ENCODE assay signal across 8 cellular contexts in genomic region chr6:145815351-145815772, GRCh38. TPM values are rescaled to one million over a fixed set of nuclear protein-coding genes. Genes with fewer than 3 reads are reported as not detected.
DNase-seq lines count a peak whose midpoint lies in the region; ATAC-seq, FAIRE-seq and TF ChIP-seq lines count a peak whose summit lies in the region.

No MANE protein-coding gene starts in this region.

- peak overlapping the region; percentile 58 for H3K27ac ChIP-seq in CD8-positive, alpha-beta T cell (ENCODE audit: low read depth, low read length)
- H3K27ac ChIP-seq in osteoblast (ENCODE audit: low read depth, low read length), result peak overlapping the region; percentile 95

- peaks cover 49% of the 10 kb centered on the region for H3K4me1 Mint-ChIP-seq in CD8-positive, alpha-beta T cell (ENCODE audit: low read depth)
- H3K4me1 Mint-ChIP-seq in activated B cell treated with CpG ODN at 0.5 μM for 24 hours, result peaks cover 31% of the 10 kb centered on the region

- DNase-seq in CD8-positive, alpha-beta T cell, result peak in 1 of 7 experiments; percentile 10
- no peak for DNase-seq in activated B cell treated with CpG ODN at 0.5 μM for 24 hours
- peak; percentile 40 to 44 for DNase-seq in frontal cortex (ENCODE audit: low spot score in 2 of 2)
- peak; percentile 73 for DNase-seq in osteoblast (ENCODE audit: insufficient read length, low spot score, missing footprints)
- DNase-seq in activated gamma-delta T cell treated with Interleukin-2 at 50 U/mL for 16 hours, result no peak
- no peak for DNase-seq in SIG-M5 treated with dmso at 0.1 percent for 504 hours (lab: John Stamatoyannopoulos, UW; ENCODE audit: unreplicated experiment)

- ATAC-seq in CD8-positive, alpha-beta T cell, result no peak
- ATAC-seq in GM19395 (IDR thresholded peaks at IDR 0.05; ENCODE audit: unreplicated experiment) (peak; percentile 13), HG03565 (IDR thresholded peaks at IDR 0.05; ENCODE audit: unreplicated experiment) (peak; percentile 0), activated B cell treated with CpG ODN at 0.5 μM for 24 hours (ENCODE audit: low read depth) (no peak)

- peak overlapping the region; percentile 98 for H2AFZ ChIP-seq in osteoblast (ENCODE audit: low read length)

- peaks cover 46% of the 10 kb centered on the region for H3K79me2 ChIP-seq in osteoblast (ENCODE audit: insufficient read depth, low read length)

- H3K27me3 ChIP-seq in CD8-positive, alpha-beta T cell (ENCODE audit: insufficient read depth, low read length), result no peaks in the 10 kb centered on the region
- H3K27me3 ChIP-seq in osteoblast (ENCODE audit: insufficient read depth, low read length), result no peaks in the 10 kb centered on the region

- H3K4me3 Mint-ChIP-seq in CD8-positive, alpha-beta T cell, result peak overlapping the region; percentile 96
- H3K4me3 Mint-ChIP-seq in activated B cell treated with CpG ODN at 0.5 μM for 24 hours, result peak overlapping the region; percentile 95

- POLR2A ChIA-PET in CD8-positive, alpha-beta T cell (lab: Charles Lee), result interaction anchor here (0.7 to 3.4 kb wide), 11 partner anchors 8 to 149 kb away, joined by 3 to 37 read pairs (median 6); partner anchors contain the start of genes EPM2A and SHPRH
- POLR2A ChIA-PET in activated B cell treated with CpG ODN at 0.5 μM for 24 hours (lab: Charles Lee), result interaction anchor here (1.0 to 2.9 kb wide), 4 partner anchors 50 to 149 kb away, joined by 3 to 75 read pairs (median 24); partner anchors contain the start of genes EPM2A and SHPRH

- no peaks in the 10 kb centered on the region for H3K9me3 ChIP-seq in CD8-positive, alpha-beta T cell (ENCODE audit: low read length)
- H3K9me3 ChIP-seq in osteoblast (ENCODE audit: low read depth, low read length), result no peaks in the 10 kb centered on the region

- TF ChIP-seq CTCF in CD8-positive, alpha-beta T cell (IDR thresholded peaks at IDR 0.05), result no peak
- TF ChIP-seq CTCF in activated B cell treated with CpG ODN at 0.5 μM for 24 hours (IDR thresholded peaks at IDR 0.05) (no peak), osteoblast (IDR thresholded peaks at IDR 0.05; ENCODE audit: extremely low read depth, low read depth, low read length) (no peak)

- peak overlapping the region; percentile 96 for H3K27ac Mint-ChIP-seq in CD8-positive, alpha-beta T cell
- H3K27ac Mint-ChIP-seq in activated B cell treated with CpG ODN at 0.5 μM for 24 hours, result peak overlapping the region; percentile 92

- CTCF ChIA-PET in CD8-positive, alpha-beta T cell (lab: Charles Lee), result interaction anchor here (1.0 to 1.6 kb wide), 3 partner anchors 57 to 80 kb away, joined by 3 to 6 read pairs (median 3); partner anchors contain the start of gene EPM2A
- CTCF ChIA-PET in activated B cell treated with CpG ODN at 0.5 μM for 24 hours (lab: Charles Lee), result interaction anchor here (0.6 kb wide), 1 partner anchor 80 kb away, joined by 3 read pairs; the partner anchor contains the start of gene EPM2A

- H3K36me3 ChIP-seq in CD8-positive, alpha-beta T cell (ENCODE audit: insufficient read depth, low read length), result no peaks in the 10 kb centered on the region
- H3K36me3 ChIP-seq in osteoblast (ENCODE audit: insufficient read depth, low read length), result no peaks in the 10 kb centered on the region

- H3K4me3 ChIP-seq in CD8-positive, alpha-beta T cell (ENCODE audit: low read depth, low read length), result peak overlapping the region; percentile 80
- peak overlapping the region; percentile 91 for H3K4me3 ChIP-seq in osteoblast (ENCODE audit: insufficient read depth, low read length)

- intact Hi-C loops in CD8-positive, alpha-beta T cell (cut with DNase I, micrococcal nuclease), result loop anchor here (2.0 to 10.0 kb wide), 5 partner anchors 47 to 1721 kb away; partner anchors contain the start of genes EPM2A (in 1 of the 2), SF3B5 (in 1 of the 2) and STXBP5 (in 1 of the 2)
- intact Hi-C loops in activated B cell treated with CpG ODN at 0.5 μM for 24 hours (cut with micrococcal nuclease), result loop anchor here (10.0 kb wide), 1 partner anchor 1389 kb away; the partner anchor contains the start of gene STXBP5

- H4K20me1 ChIP-seq in osteoblast (ENCODE audit: insufficient read depth, low read length), result peaks cover 16% of the 10 kb centered on the region

- no peaks in the 10 kb centered on the region for H3K27me3 Mint-ChIP-seq in CD8-positive, alpha-beta T cell (ENCODE audit: low read depth)
- no peaks in the 10 kb centered on the region for H3K27me3 Mint-ChIP-seq in activated B cell treated with CpG ODN at 0.5 μM for 24 hours

- no peak for FAIRE-seq in frontal cortex (lab: Jason Lieb, UNC)

- peaks cover 33% of the 10 kb centered on the region for H3K4me1 ChIP-seq in CD8-positive, alpha-beta T cell (ENCODE audit: insufficient read depth, low read length)
- H3K4me1 ChIP-seq in osteoblast (ENCODE audit: insufficient read depth, low read length), result peaks cover 25% of the 10 kb centered on the region

- H3K4me2 ChIP-seq in osteoblast (ENCODE audit: insufficient read depth, low read length), result peak overlapping the region; percentile 92

- no peaks in the 10 kb centered on the region for H3K9me3 Mint-ChIP-seq in CD8-positive, alpha-beta T cell
- no peaks in the 10 kb centered on the region for H3K9me3 Mint-ChIP-seq in activated B cell treated with CpG ODN at 0.5 μM for 24 hours

- H3K36me3 Mint-ChIP-seq in CD8-positive, alpha-beta T cell, result peaks cover 4% of the 10 kb centered on the region
- peaks cover 4% of the 10 kb centered on the region for H3K36me3 Mint-ChIP-seq in activated B cell treated with CpG ODN at 0.5 μM for 24 hours (ENCODE audit: low read depth)

RNA-seq across cellular contexts. Expression of gene FBXO30, which starts 0.8 kb away (rescaled TPM):
- total RNA-seq in CD8-positive, alpha-beta T cell, result 1 to 10 TPM; 1.5 to 1.7 TPM
- total RNA-seq in activated B cell treated with CpG ODN at 0.5 μM for 24 hours (5.8 and 6.1 TPM in 2 replicates), frontal cortex (92.9 TPM), osteoblast (14.1 and 14.5 TPM in 2 replicates)

Comparison
In these comparisons a context has a peak if more than half of its experiments do, and no peak if none do; other contexts are left out.
1. ATAC-seq: peak in GM19395 (single experiment) and HG03565 (single experiment); none in CD8-positive, alpha-beta T cell (single experiment) and activated B cell treated with CpG ODN at 0.5 μM for 24 hours (single experiment).
2. DNase-seq: peak in frontal cortex (2 of 2) and osteoblast (single experiment); none in activated B cell treated with CpG ODN at 0.5 μM for 24 hours (single experiment), activated gamma-delta T cell treated with Interleukin-2 at 50 U/mL for 16 hours (single experiment) and SIG-M5 treated with dmso at 0.1 percent for 504 hours (single experiment).